In genomic region chr12:58930770-58931324, GRCh38 we compare ENCODE assay signal across 33 cellular contexts. TPM values are rescaled to one million over a fixed set of nuclear protein-coding genes. Genes with fewer than 3 reads are reported as not detected.
"Had no signal": no experiment of that assay in that cellular context is flagged by ENCODE, and none has a peak within 500 bp of the region (broad histone marks: within the 10 kb centered on the region; RNA-seq: fewer than 3 reads in every experiment).

No MANE protein-coding gene starts in this region.

- H3K4me3 ChIP-seq: breast epithelium, Peyer's patch had no signal

- H3K27me3 Mint-ChIP-seq: activated T-cell treated with anti-CD3 and anti-CD28 coated beads, Interleukin-2, amount 50 U/mL, for 24 hours had no signal

- H3K27ac ChIP-seq: breast epithelium, KMS-11, Peyer's patch, VCaP had no signal

- H3K4me1 ChIP-seq: breast epithelium had no signal

- H3K36me3 ChIP-seq: breast epithelium, Peyer's patch had no signal

- DNase-seq: activated CD4-positive, alpha-beta T cell treated with anti-CD3 and anti-CD28 coated beads for 1 hour; activated CD4-positive, alpha-beta T cell treated with anti-CD3 and anti-CD28 coated beads for 48 hours; activated CD4-positive, CD25-positive, alpha-beta regulatory T cell; activated CD8-positive, alpha-beta T cell treated with anti-CD3 and anti-CD28 coated beads for 36 hours; activated gamma-delta T cell; activated naive CD4-positive, alpha-beta T cell treated with anti-CD3 and anti-CD28 coated beads for 36 hours; activated T-cell treated with anti-CD3 and anti-CD28 coated beads, Interleukin-2, amount 50 U/mL, for 24 hours; amniotic stem cell; aorta; MM.1S; MV-4-11; NCI-H1092; NCI-H1417 treated with DMSO at 0.1 percent for 48 hours; NCI-H187 treated with DMSO at 0.1 percent for 48 hours; NCI-H2081; NCI-H2171 treated with DMSO at 0.1 percent for 48 hours; NCI-H2227 treated with DMSO at 0.1 percent for 48 hours; NCI-H446 treated with DMSO at 0.1 percent for 48 hours; NCI-H524; PC-3; Peyer's patch; RPMI8226; SHP77 treated with DMSO at 0.1 percent for 48 hours; SW 1271; T-helper 1 cell; T-helper 2 cell; T-helper 9 cell had no signal

- H3K36me3 Mint-ChIP-seq: activated naive CD4-positive, alpha-beta T cell treated with anti-CD3 and anti-CD28 coated beads, Interleukin-2, amount 50 U/mL, for 72 hours had no signal

- ATAC-seq: activated CD8-positive, alpha-beta T cell treated with anti-CD3 and anti-CD28 coated beads for 36 hours; activated naive CD4-positive, alpha-beta T cell treated with anti-CD3 and anti-CD28 coated beads, Interleukin-2, amount 50 U/mL, for 72 hours; PC-3 had no signal

- H3K27me3 ChIP-seq: breast epithelium, Peyer's patch had no signal

- H3K9me3 Mint-ChIP-seq: activated naive CD4-positive, alpha-beta T cell treated with anti-CD3 and anti-CD28 coated beads for 36 hours; activated T-cell treated with anti-CD3 and anti-CD28 coated beads, Interleukin-2, amount 50 U/mL, for 24 hours; activated T-helper 2 cell treated with anti-CD3 and anti-CD28 coated beads, Interferon-gamma antibody, Interleukin-2, Interleukin-4, amounts not matched to agents 10 μg/mL and 5 μg/mL and 100 μg/mL, durations not matched to agents 14 hours and 24 hours and 36 hours had no signal

- H3K9me3 ChIP-seq: breast epithelium, Peyer's patch had no signal

- H3K4me3 Mint-ChIP-seq: activated CD8-positive, alpha-beta T cell treated with anti-CD3 and anti-CD28 coated beads for 36 hours; activated naive CD4-positive, alpha-beta T cell treated with anti-CD3 and anti-CD28 coated beads for 36 hours; activated T-cell treated with anti-CD3 and anti-CD28 coated beads, Interleukin-2, amount 50 U/mL, for 24 hours had no signal

- H3K27ac Mint-ChIP-seq: activated CD8-positive, alpha-beta T cell treated with anti-CD3 and anti-CD28 coated beads for 36 hours; activated naive CD4-positive, alpha-beta T cell treated with anti-CD3 and anti-CD28 coated beads for 36 hours; activated naive CD4-positive, alpha-beta T cell treated with anti-CD3 and anti-CD28 coated beads, Interleukin-2, amount 50 U/mL, for 72 hours; activated T-cell treated with anti-CD3 and anti-CD28 coated beads, Interleukin-2, amount 50 U/mL, for 24 hours; activated T-helper 2 cell treated with anti-CD3 and anti-CD28 coated beads, Interferon-gamma antibody, Interleukin-2, Interleukin-4, amounts not matched to agents 10 μg/mL and 5 μg/mL and 100 μg/mL, durations not matched to agents 14 hours and 24 hours and 36 hours had no signal

RNA-seq across cellular contexts. Expression of gene LRIG3, which starts 10.5 kb away (rescaled TPM):
- total RNA-seq: activated CD8-positive, alpha-beta memory T cell treated with anti-CD3 and anti-CD28 coated beads for 36 hours; activated CD8-positive, alpha-beta T cell treated with anti-CD3 and anti-CD28 coated beads for 36 hours; activated naive CD4-positive, alpha-beta T cell treated with anti-CD3 and anti-CD28 coated beads for 36 hours; activated naive CD4-positive, alpha-beta T cell treated with anti-CD3 and anti-CD28 coated beads, Interleukin-2, amount 50 U/mL, for 72 hours had no signal
